In the genomic region with DNA sequence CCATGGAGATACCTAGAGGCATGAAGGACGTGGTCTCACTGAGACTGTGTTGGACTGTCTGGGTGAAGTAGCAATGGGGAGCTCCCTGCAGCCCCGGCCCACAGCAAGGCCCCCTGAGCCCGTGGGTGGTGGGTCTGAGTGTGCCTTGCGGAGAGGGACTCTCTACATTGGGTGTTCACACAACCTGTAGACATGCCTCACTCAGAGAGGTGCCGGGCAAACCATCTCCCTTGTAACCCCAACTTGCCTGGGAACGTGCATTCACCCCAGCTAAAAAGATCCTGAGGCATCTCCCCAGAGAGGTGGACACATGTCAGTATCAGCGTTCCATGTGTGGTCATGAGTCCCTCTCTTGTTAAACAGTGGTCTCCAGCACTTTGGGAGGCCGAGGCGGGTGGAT, we compare ENCODE assay signal across 31 cellular contexts. TPM values are rescaled to one million over a fixed set of nuclear protein-coding genes. Genes with fewer than 3 reads are reported as not detected.
"Had no signal": no experiment of that assay in that cellular context is flagged by ENCODE, and none has a peak within 500 bp of the region (broad histone marks: within the 10 kb centered on the region; RNA-seq: fewer than 3 reads in every experiment).

No MANE protein-coding gene starts in this region.

- H3K4me3 Mint-ChIP-seq: endodermal cell; stimulated activated memory B cell treated with anti-CD40 and anti-IgM and Interleukin-4, amounts not matched to agents 10 μg/mL and 1 μg/mL and 100 μg/mL, for 72 hours; stimulated activated naive CD8-positive, alpha-beta T cell treated with anti-CD3 and anti-CD28 coated beads, Interleukin-15, Interleukin-2, amounts not matched to agents 100 ng/mL and 50 ng/mL, for 24 hours had no signal

- DNase-seq: dermis blood vessel endothelial cell; effector CD4-positive, alpha-beta T cell; endodermal cell; erythroblast; foreskin melanocyte; kidney; left cardiac atrium; left ventricle myocardium inferior; mesenchymal stem cell; midbrain; naive B cell; occipital lobe; spleen; stimulated activated CD4-positive, alpha-beta T cell treated with anti-CD3 and anti-CD28 coated beads, Interleukin-15, amount 100 ng/mL, for 24 hours; stimulated activated CD4-positive, alpha-beta T cell treated with anti-CD3 and anti-CD28 coated beads, Interleukin-1b, Interleukin-23, amount 100 ng/mL, for 48 hours; stimulated activated CD4-positive, alpha-beta T cell treated with anti-CD3 and anti-CD28 coated beads, Interleukin-4, amount 100 ng/mL, for 24 hours had no signal

- H3K27ac ChIP-seq: hepatocyte, left ventricle myocardium inferior, parathyroid adenoma, prostate gland, spleen, tibial artery, upper lobe of left lung, vagina had no signal

- H2AFZ ChIP-seq: hepatocyte, parathyroid adenoma had no signal

- H3K9me3 Mint-ChIP-seq: endodermal cell; naive B cell; nephron; stimulated activated memory B cell treated with anti-CD40 and anti-IgM and Interleukin-4, amounts not matched to agents 10 μg/mL and 1 μg/mL and 100 μg/mL, for 72 hours; stimulated activated naive CD8-positive, alpha-beta T cell treated with anti-CD3 and anti-CD28 coated beads, Interleukin-15, Interleukin-2, amounts not matched to agents 100 ng/mL and 50 ng/mL, for 24 hours had no signal

- H3K27me3 ChIP-seq: upper lobe of left lung, vagina had no signal

- H3K36me3 Mint-ChIP-seq: naive B cell; stimulated activated memory B cell treated with anti-CD40 and anti-IgM and Interleukin-4, amounts not matched to agents 10 μg/mL and 1 μg/mL and 100 μg/mL, for 72 hours had no signal

- H3K4me1 Mint-ChIP-seq: endodermal cell had no signal

- H3K9ac ChIP-seq: parathyroid adenoma had no signal

- H3K27ac Mint-ChIP-seq: endodermal cell; nephron; stimulated activated naive CD8-positive, alpha-beta T cell treated with anti-CD3 and anti-CD28 coated beads, Interleukin-15, Interleukin-2, amounts not matched to agents 100 ng/mL and 50 ng/mL, for 24 hours had no signal

- H3K36me3 ChIP-seq: left ventricle myocardium inferior, prostate gland, spleen, tibial artery, upper lobe of left lung, vagina had no signal

- H3K4me3 ChIP-seq: hepatocyte, left ventricle myocardium inferior, lung, prostate gland, spleen, tibial artery, upper lobe of left lung, vagina had no signal

- H3K9me3 ChIP-seq: left ventricle myocardium inferior, prostate gland, spleen, tibial artery, upper lobe of left lung, vagina had no signal

- FAIRE-seq: endothelial cell of umbilical vein, kidney had no signal

- H3K79me2 ChIP-seq: hepatocyte, parathyroid adenoma had no signal

- H3K4me2 ChIP-seq: hepatocyte had no signal

- H3K4me1 ChIP-seq: left ventricle myocardium inferior, parathyroid adenoma, prostate gland, tibial artery, upper lobe of left lung, vagina had no signal

- H3K27me3 Mint-ChIP-seq: naive B cell; stimulated activated memory B cell treated with anti-CD40 and anti-IgM and Interleukin-4, amounts not matched to agents 10 μg/mL and 1 μg/mL and 100 μg/mL, for 72 hours had no signal

RNA-seq across cellular contexts. Expression of a gene that starts 2.1 kb away (rescaled TPM):
- total RNA-seq: dermis blood vessel endothelial cell, endodermal cell, endothelial cell of umbilical vein, hepatocyte, kidney, left cardiac atrium, left ventricle myocardium inferior, lung, occipital lobe, prostate gland, renal cortical epithelial cell, sciatic nerve, skeletal muscle tissue, spleen, temporal lobe, upper lobe of left lung, vagina had no signal
